In genomic region chr7:47285860-47286491, GRCh38 we compare ENCODE assay signal across 1 cellular context.
TF ChIP-seq lines count a peak whose summit lies in the region.

No MANE protein-coding gene starts in this region.

TF ChIP-seq in SK-N-SH, 30 proteins besides CTCF, POLR2A, EP300 and RAD21 (continued from another document):
- TF ChIP-seq USF1 (IDR thresholded peaks at IDR 0.05; ENCODE audit: borderline replicate concordance, low read depth), result peak; percentile 57; the same call in 1 of the 2 replicates
- no peak for TF ChIP-seq GABPA (IDR thresholded peaks at IDR 0.05; ENCODE audit: low read depth)
- TF ChIP-seq REST (IDR thresholded peaks at IDR 0.05; ENCODE audit: low read depth, low read length), result no peak
- no peak for TF ChIP-seq FOXM1 (IDR thresholded peaks at IDR 0.05; ENCODE audit: low read depth)
- no peak for TF ChIP-seq NFIC (IDR thresholded peaks at IDR 0.05; ENCODE audit: borderline replicate concordance)
- no peak for TF ChIP-seq MEF2A (IDR thresholded peaks at IDR 0.05; ENCODE audit: borderline replicate concordance, low read depth)
